Comparison of ENCODE assay signal across 15 cellular contexts in genomic region chr19:44648536-44649370, GRCh38. TPM values are rescaled to one million over a fixed set of nuclear protein-coding genes. Genes with fewer than 3 reads are reported as not detected.
A peak's percentile ranks its signal among the peaks of the same experiment; 100 is the strongest.
DNase-seq lines count a peak whose midpoint lies in the region; ATAC-seq and TF ChIP-seq lines count a peak whose summit lies in the region.
"Had no signal": no experiment of that assay in that cellular context is flagged by ENCODE, and none has a peak within 500 bp of the region (broad histone marks: within the 10 kb centered on the region; RNA-seq: fewer than 3 reads in every experiment).

No MANE protein-coding gene starts in this region.

- H3K36me3 ChIP-seq in RWPE2 (ENCODE audit: low read depth) = peaks cover 79% of the 10 kb centered on the region
- peaks cover 63% of the 10 kb centered on the region for H3K36me3 ChIP-seq in BE2C
- no peaks in the 10 kb centered on the region for H3K36me3 ChIP-seq in MM.1S (replicated peaks; ENCODE audit: insufficient read depth, low read length)

- no peak overlapping the region for H2AFZ ChIP-seq in MM.1S (ENCODE audit: low read length)

- H4K20me1 ChIP-seq in MM.1S (ENCODE audit: insufficient read depth, low read length) = no peaks in the 10 kb centered on the region

- no peak overlapping the region for H3K4me3 ChIP-seq in AG10803 (ENCODE audit: low read length)
- no peak overlapping the region for H3K4me3 ChIP-seq in RWPE2 (ENCODE audit: severe bottlenecking)
- no peak overlapping the region for H3K4me3 ChIP-seq in fibroblast of the aortic adventitia (ENCODE audit: low read depth, low read length)
- no peak overlapping the region for H3K4me3 ChIP-seq in BE2C (ENCODE audit: low read depth, low read length)
- H3K4me3 ChIP-seq in MM.1S (ENCODE audit: low read length) = no peak overlapping the region

- ATAC-seq in RWPE2 (ENCODE audit: low read depth) (no peak), omental fat pad (ENCODE audit: low FRiP score) (peak; percentile 4)
- ATAC-seq: natural killer cell, SK-N-SH treated with all-trans-retinoic acid at 6 μM for 48 hours had no signal

- H3F3A ChIP-seq in MM.1S (ENCODE audit: insufficient read depth, low read length) = no peaks in the 10 kb centered on the region

- TF ChIP-seq CTCF in AG10803 (conservative IDR thresholded peaks at IDR 0.05; ENCODE audit: low read length) = no peak
- no peak for TF ChIP-seq CTCF in RWPE2 (IDR thresholded peaks at IDR 0.05; ENCODE audit: poor library complexity, severe bottlenecking)
- no peak for TF ChIP-seq CTCF in fibroblast of the aortic adventitia (IDR thresholded peaks at IDR 0.05; ENCODE audit: insufficient read depth, low read length)
- TF ChIP-seq CTCF in omental fat pad (IDR thresholded peaks at IDR 0.05) = no peak
- no peak for TF ChIP-seq CTCF in BE2C (IDR thresholded peaks at IDR 0.05; ENCODE audit: low read depth, low read length)
- TF ChIP-seq CTCF in MM.1S (IDR thresholded peaks at IDR 0.05; ENCODE audit: low read length) = no peak

- no peak overlapping the region for H3K9ac ChIP-seq in MM.1S (ENCODE audit: low read length)

- peaks cover 6% of the 10 kb centered on the region for H3K79me2 ChIP-seq in MM.1S (ENCODE audit: low read length)

- H3K27me3 ChIP-seq in RWPE2 (ENCODE audit: insufficient read depth, poor library complexity, severe bottlenecking) = no peaks in the 10 kb centered on the region
- no peaks in the 10 kb centered on the region for H3K27me3 ChIP-seq in BE2C
- H3K27me3 ChIP-seq in MM.1S (replicated peaks; ENCODE audit: insufficient read depth, low read length) = no peaks in the 10 kb centered on the region

- DNase-seq in AG10803 (ENCODE audit: low read depth) = peak; percentile 91
- DNase-seq in RWPE2 (ENCODE audit: low spot score) = no peak
- DNase-seq in fibroblast of the aortic adventitia (ENCODE audit: low read depth) = peak; percentile 80
- no peak for DNase-seq in omental fat pad (ENCODE audit: low spot score)
- DNase-seq in NCI-H1417 (lab: John Stamatoyannopoulos, UW) = no peak
- DNase-seq in BE2C = no peak
- no peak for DNase-seq in D341Med (ENCODE audit: low spot score)
- DNase-seq in MM.1S = no peak
- DNase-seq: amniotic stem cell; C1 segment of cervical spinal cord; natural killer cell; stimulated activated CD4-positive, alpha-beta T cell treated with anti-CD3 and anti-CD28 coated beads, Interleukin-4, amount 100 ng/mL, for 4 hours had no signal

- no peak overlapping the region for H3K4me2 ChIP-seq in MM.1S (ENCODE audit: low read depth, low read length)

- no peaks in the 10 kb centered on the region for H3K9me2 ChIP-seq in MM.1S (replicated peaks; ENCODE audit: insufficient read depth, low read length)

- H3K4me1 ChIP-seq in RWPE2 (ENCODE audit: insufficient read depth, poor library complexity, severe bottlenecking) (no peaks in the 10 kb centered on the region), BE2C (no peaks in the 10 kb centered on the region; the same call in 1 of the 2 replicates), MM.1S (ENCODE audit: low read length) (peaks cover 4% of the 10 kb centered on the region)

- H3K27ac ChIP-seq in RWPE2 (ENCODE audit: poor library complexity, severe bottlenecking) = peak overlapping the region; percentile 25
- no peak overlapping the region for H3K27ac ChIP-seq in MM.1S (ENCODE audit: low read length)

- no peaks in the 10 kb centered on the region for H3K9me3 ChIP-seq in RWPE2 (ENCODE audit: severe bottlenecking)
- H3K9me3 ChIP-seq in BE2C = no peaks in the 10 kb centered on the region
- H3K9me3 ChIP-seq in MM.1S (replicated peaks; ENCODE audit: insufficient read depth, low read length) = no peaks in the 10 kb centered on the region

RNA-seq across cellular contexts. Expression of gene PVR, which starts 5.0 kb away (rescaled TPM):
- total RNA-seq in fibroblast of the aortic adventitia (ENCODE audit: low replicate concordance) = 16.7 and 31.5 TPM in 2 replicates
- 10 to 100 TPM; 17.0 to 93.9 (median 28.6) TPM for total RNA-seq in omental fat pad
- 41.5 TPM for polyA plus RNA-seq in BE2C (2012; ENCODE audit: insufficient read depth, insufficient read length, low read depth)

RNA-seq across cellular contexts. Expression of gene CEACAM19, which starts 22.5 kb away (rescaled TPM):
- total RNA-seq in fibroblast of the aortic adventitia (ENCODE audit: low replicate concordance) = 1.3 and 2.5 TPM in 2 replicates
- 1 to 10 TPM; 2.1 to 6.8 (median 3.8) TPM for total RNA-seq in omental fat pad
- 1.5 TPM for polyA plus RNA-seq in BE2C (2012; ENCODE audit: insufficient read depth, insufficient read length, low read depth)

RNA-seq across cellular contexts. Expression of gene IGSF23, which starts 35.4 kb away (rescaled TPM):
- not detected in 2 replicates for total RNA-seq in fibroblast of the aortic adventitia (ENCODE audit: low replicate concordance)
- not detected for total RNA-seq in omental fat pad
- polyA plus RNA-seq in BE2C (2012; ENCODE audit: insufficient read depth, insufficient read length, low read depth) = not detected
- total RNA-seq: glomerular endothelial cell, natural killer cell, urinary bladder had no signal
- polyA plus RNA-seq: urinary bladder had no signal

RNA-seq across cellular contexts. Expression of gene CEACAM16, which starts 50.2 kb away (rescaled TPM):
- not detected in 2 replicates for total RNA-seq in fibroblast of the aortic adventitia (ENCODE audit: low replicate concordance)
- total RNA-seq in omental fat pad = not detected
- 0.28 TPM for polyA plus RNA-seq in BE2C (2012; ENCODE audit: insufficient read depth, insufficient read length, low read depth)
- total RNA-seq: glomerular endothelial cell, natural killer cell, urinary bladder had no signal
- polyA plus RNA-seq: urinary bladder had no signal

Comparison
In these comparisons a context has a peak if more than half of its experiments do, and no peak if none do; other contexts are left out.
1. DNase-seq: peak in AG10803 (single experiment) and fibroblast of the aortic adventitia (single experiment); none in RWPE2 (single experiment), omental fat pad (single experiment), NCI-H1417 (0 of 3), BE2C (single experiment), D341Med (single experiment) and MM.1S (single experiment).